Comparison of ENCODE assay signal across 8 cellular contexts in genomic region chr10:70477661-70478162, GRCh38. TPM values are rescaled to one million over a fixed set of nuclear protein-coding genes. Genes with fewer than 3 reads are reported as not detected.
DNase-seq lines count a peak whose midpoint lies in the region; ATAC-seq, FAIRE-seq and TF ChIP-seq lines count a peak whose summit lies in the region.

No MANE protein-coding gene starts in this region.

- H3K9ac ChIP-seq in ES-I3 (ENCODE audit: low read depth, low read length), result peak overlapping the region; percentile 82

- H3K27ac ChIP-seq in OCI-LY7 (ENCODE audit: low read depth, low read length, poor library complexity, severe bottlenecking) (peak overlapping the region; percentile 74), right cardiac atrium (ENCODE audit: low read length) (no peak overlapping the region)

- H3K4me3 ChIP-seq in OCI-LY7 (ENCODE audit: low read depth, low read length, poor library complexity, severe bottlenecking), result peak overlapping the region; percentile 95
- H3K4me3 ChIP-seq in right cardiac atrium (ENCODE audit: low read length), result peak overlapping the region; percentile 70

- H3K9me3 ChIP-seq in ES-I3 (ENCODE audit: control insufficient read depth, insufficient read depth, low read length) (no peaks in the 10 kb centered on the region), OCI-LY7 (ENCODE audit: low read length) (no peaks in the 10 kb centered on the region), right cardiac atrium (ENCODE audit: control insufficient read depth, low read length) (no peaks in the 10 kb centered on the region)

- WGBS in right cardiac atrium, result 15% methylated on average over 27 of the region's 27 CpGs

- peaks cover 40% of the 10 kb centered on the region for H3K79me2 ChIP-seq in OCI-LY7 (ENCODE audit: insufficient read depth, low read depth, low read length)

- no peaks in the 10 kb centered on the region for H3K9me2 ChIP-seq in OCI-LY7 (ENCODE audit: insufficient read depth, low read length)

- no peak for TF ChIP-seq CTCF in OCI-LY7 (conservative IDR thresholded peaks at IDR 0.05; ENCODE audit: low read length)

- DNase-seq in OCI-LY7 (ENCODE audit: low spot score) (peak; percentile 85), right cardiac atrium (peak in 2 of 3 donors; percentile 66 to 76), HTR-8/SVneo (ENCODE audit: insufficient read length, low spot score) (no peak), SIG-M5 treated with dmso at 0.1 percent for 504 hours (lab: John Stamatoyannopoulos, UW; ENCODE audit: unreplicated experiment) (no peak), C1 segment of cervical spinal cord (lab: John Stamatoyannopoulos, UW) (no peak)
- peak in 3 of 4 experiments; percentile 39 to 66 (median 45) for DNase-seq in activated naive CD4-positive, alpha-beta T cell (lab: John Stamatoyannopoulos, UW)
- DNase-seq in stimulated activated CD4-positive, alpha-beta T cell treated with anti-CD3 and anti-CD28 coated beads, Interleukin-12 subunit alpha, Interleukin-12 subunit beta, amount 100 ng/mL, for 4 hours, result peak; percentile 64

- no peaks in the 10 kb centered on the region for H3K27me3 ChIP-seq in right cardiac atrium (ENCODE audit: control insufficient read depth, insufficient read depth)

- H4K20me1 ChIP-seq in OCI-LY7 (ENCODE audit: insufficient read depth, low read length), result peaks cover 21% of the 10 kb centered on the region; the same call in 1 of the 2 replicates

- intact Hi-C loops in OCI-LY7 (cut with micrococcal nuclease; ENCODE audit: unreplicated experiment), result no loop called here
- intact Hi-C loops in right cardiac atrium (cut with DNase I), result no loop called here

- ATAC-seq in right cardiac atrium, result peak; percentile 1 to 44

- peak overlapping the region; percentile 82 for H3K4me2 ChIP-seq in OCI-LY7 (ENCODE audit: low read length)

- POLR2A ChIA-PET in OCI-LY7 (lab: Charles Lee), result interaction anchor here (1.0 to 5.8 kb wide), 6 partner anchors 9 to 83 kb away, joined by 3 to 35 read pairs (median 4); no protein-coding TSS in a partner anchor

- no TSS peak for BruUV-seq in OCI-LY7 (replicated peaks; lab: Mats Ljungman, UMichigan)

- no peak for FAIRE-seq in HTR-8/SVneo (lab: Jason Lieb, UNC)

- H3K4me1 ChIP-seq in ES-I3 (ENCODE audit: insufficient read depth, low read length) (peaks cover 20% of the 10 kb centered on the region), OCI-LY7 (ENCODE audit: insufficient read depth, low read length, poor library complexity, severe bottlenecking) (peaks cover 60% of the 10 kb centered on the region), right cardiac atrium (ENCODE audit: control insufficient read depth, insufficient read depth, low read length) (peaks cover 14% of the 10 kb centered on the region)

- CTCF ChIA-PET in OCI-LY7 (lab: Charles Lee; ENCODE audit: unreplicated experiment), result no interaction called here

- H3K36me3 ChIP-seq in ES-I3 (ENCODE audit: insufficient read depth, low read length), result no peaks in the 10 kb centered on the region
- peaks cover 33% of the 10 kb centered on the region for H3K36me3 ChIP-seq in OCI-LY7 (ENCODE audit: insufficient read depth, low read length)

- peak overlapping the region; percentile 43; the same call in 1 of the 2 replicates for H2AFZ ChIP-seq in OCI-LY7 (ENCODE audit: low read length)

RNA-seq across cellular contexts. Expression of gene PALD1, which starts 0.9 kb away (rescaled TPM):
- 41.6 and 52.7 TPM in 2 replicates for total RNA-seq in OCI-LY7 (2014; rRNA removed; shearing (Covaris generic))
- total RNA-seq in OCI-LY7 (2022) (54.5 and 66.7 TPM in 2 replicates), right cardiac atrium (1 to 10 TPM; 4.3 to 7.7 (median 5.7) TPM)
- polyA plus RNA-seq in right cardiac atrium, result 2.8 TPM

RNA-seq across cellular contexts. Expression of gene NODAL, which starts 36.2 kb away (rescaled TPM):
- not detected in 2 replicates for total RNA-seq in OCI-LY7 (2014; rRNA removed; shearing (Covaris generic))
- total RNA-seq in OCI-LY7 (2022), result not detected in 2 replicates
- not detected for total RNA-seq in right cardiac atrium
- not detected for polyA plus RNA-seq in right cardiac atrium

Comparison
In these comparisons a context has a peak if more than half of its experiments do, and no peak if none do; other contexts are left out.
1. DNase-seq: peak in OCI-LY7 (single experiment), activated naive CD4-positive, alpha-beta T cell (3 of 4), right cardiac atrium (2 of 3) and stimulated activated CD4-positive, alpha-beta T cell treated with anti-CD3 and anti-CD28 coated beads, Interleukin-12 subunit alpha, Interleukin-12 subunit beta, amount 100 ng/mL, for 4 hours (single experiment); none in HTR-8/SVneo (single experiment), SIG-M5 treated with dmso at 0.1 percent for 504 hours (single experiment) and C1 segment of cervical spinal cord (0 of 14).
2. RNA of gene PALD1, which starts 0.9 kb away (total RNA-seq): 41.6 to 66.7 TPM in OCI-LY7; 4.3 to 7.7 TPM in right cardiac atrium; every median in the first group is over 4 times any median in the second.